ENCODE assay signal across 8 cellular contexts in the genomic region with DNA sequence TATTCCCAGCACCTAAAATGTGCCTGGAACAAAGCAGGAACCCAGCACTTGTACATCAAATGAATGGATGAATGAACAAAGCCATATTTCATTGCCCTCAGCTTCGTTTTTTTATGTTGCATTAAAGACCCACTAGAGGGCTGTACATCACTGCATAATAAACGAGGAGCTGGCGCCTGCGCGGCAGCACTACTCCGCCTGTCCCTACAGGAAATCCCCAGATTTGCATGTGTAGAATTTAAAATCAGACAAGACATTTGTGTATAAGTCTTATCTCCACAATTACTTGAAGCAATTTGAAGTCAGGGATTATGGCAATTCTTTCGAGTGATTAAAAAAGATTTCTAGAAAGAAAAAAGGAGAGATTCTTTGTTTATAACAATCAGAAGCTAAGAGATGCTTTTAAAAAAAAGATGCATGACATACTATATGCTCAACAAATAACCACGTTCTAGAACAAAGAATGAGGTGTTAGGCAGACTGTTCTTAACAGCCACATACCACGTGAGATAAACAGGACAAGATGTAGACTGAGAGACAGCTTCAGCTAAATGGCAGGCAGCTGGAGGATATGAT. TPM values are rescaled to one million over a fixed set of nuclear protein-coding genes. Genes with fewer than 3 reads are reported as not detected.
DNase-seq lines count a peak whose midpoint lies in the region; ATAC-seq, FAIRE-seq and TF ChIP-seq lines count a peak whose summit lies in the region.

No MANE protein-coding gene starts in this region.

- no peaks in the 10 kb centered on the region for H4K20me1 ChIP-seq in GM12878 (ENCODE audit: control insufficient read depth, insufficient read depth)

- H3K79me2 ChIP-seq in GM12878 (ENCODE audit: control insufficient read depth, insufficient read depth, low read length): no peaks in the 10 kb centered on the region

- TF ChIP-seq EP300 in GM12878 (IDR thresholded peaks at IDR 0.05; ENCODE audit: borderline replicate concordance in 1 of 2, control insufficient read depth in 1 of 2, low read depth in 2 of 2, low read length in 2 of 2): 0 out of 4 replicates have a peak, but pooled peaks of 1 of the 2 experiments have one; percentile 20

- intact Hi-C loops in GM12878 (cut with micrococcal nuclease; ENCODE audit: unreplicated experiment): loop anchor here (1.0 to 5.0 kb wide), 7 partner anchors 16 to 775 kb away; a partner anchor contains a TSS

- H3K9me3 ChIP-seq in GM12878 (replicated peaks; ENCODE audit: control insufficient read depth, insufficient read depth, low read length): no peaks in the 10 kb centered on the region

- in situ Hi-C loops in GM12878 (cut with MboI): loop anchor here (10.0 kb wide), 1 partner anchor 684 kb away; no protein-coding TSS in a partner anchor

- no peaks in the 10 kb centered on the region for H3K27me3 ChIP-seq in GM12878 (replicated peaks in 1 of 2; ENCODE audit: control insufficient read depth in 2 of 2, insufficient read depth in 2 of 2, low read length in 1 of 2)

- no peak overlapping the region for H3K4me3 ChIP-seq in GM12878

- DNase-seq in AG09319 (ENCODE audit: extremely low read depth, low read depth) (peak; percentile 72), NCI-H2171 (lab: John Stamatoyannopoulos, UW) (peak; percentile 94), UCSD-AML1 (lab: John Stamatoyannopoulos, UW; ENCODE audit: unreplicated experiment) (peak; percentile 67), GM12878 (ENCODE audit: low read depth, low spot score) (peak; percentile 80), inferior parietal cortex (ENCODE audit: extremely low spot score) (peak; percentile 92)
- peak; percentile 54 to 68 for DNase-seq in stimulated activated CD4-positive, alpha-beta T cell treated with anti-CD3 and anti-CD28 coated beads, Interleukin-15, amount 100 ng/mL, for 48 hours (ENCODE audit: low read depth in 2 of 2)

- H3K9ac ChIP-seq in GM12878 (ENCODE audit: control insufficient read depth, insufficient read depth, low read length): no peak overlapping the region

- no TSS peak for BruUV-seq in GM12878 (replicated peaks; lab: Mats Ljungman, UMichigan)

- RAD21 ChIA-PET in GM12878 (lab: Charles Lee; ENCODE audit: unreplicated experiment): interaction anchor here (0.5 to 9.2 kb wide), 52 partner anchors 10 to 1021 kb away, joined by 3 to 224 read pairs (median 4); a partner anchor contains a TSS

- TF ChIP-seq POLR2A in GM12878 (IDR thresholded peaks at IDR 0.05; ENCODE audit: low read depth, low read length): no peak

- FAIRE-seq in GM12878 (lab: Jason Lieb, UNC): peak; percentile 66

- H3K4me1 ChIP-seq in GM12878 (ENCODE audit: control insufficient read depth, insufficient read depth, low read length): peaks cover 16% of the 10 kb centered on the region

- WGBS in GM12878 (ENCODE audit: insufficient coverage, insufficient replicate concordance, low lambda C conversion rate, missing lambda C conversion rate): 0% methylated on average over 9 of the region's 9 CpGs

- POLR2A ChIA-PET in GM12878 (lab: Charles Lee): interaction anchor here (0.6 to 7.9 kb wide), 9 partner anchors 9 to 389 kb away, joined by 3 to 66 read pairs (median 4); a partner anchor contains a TSS

- H3K27ac ChIP-seq in GM12878 (ENCODE audit: control insufficient read depth, insufficient read depth): peak overlapping the region; percentile 38

- CTCF ChIA-PET in GM12878 (lab: Yijun Ruan, JAX): interaction anchor here (0.6 to 12.3 kb wide), 65 partner anchors 10 to 984 kb away, joined by 3 to 244 read pairs (median 5); a partner anchor contains a TSS

- SMC1A ChIA-PET in GM12878 (lab: Charles Lee; ENCODE audit: uncharacterized antibody, unreplicated experiment): interaction anchor here (0.6 to 15.7 kb wide), 66 partner anchors 9 to 775 kb away, joined by 3 to 311 read pairs (median 4); a partner anchor contains a TSS

- TF ChIP-seq CTCF in AG09319 (IDR thresholded peaks at IDR 0.05; ENCODE audit: low read depth, low read length) (peak; percentile 63), GM12878 (IDR thresholded peaks at IDR 0.05 in 2 of 3, conservative IDR thresholded peaks at IDR 0.05 in 1 of 3; ENCODE audit: control insufficient read depth in 2 of 3, extremely low read depth in 1 of 3, insufficient read depth in 1 of 3, low read depth in 3 of 3, low read length in 3 of 3) (peak; percentile 66 to 87 (median 81); a peak in 5 of 6 replicates)

- peak overlapping the region; percentile 67 for H2AFZ ChIP-seq in GM12878 (ENCODE audit: control insufficient read depth, low read depth, low read length)

- no peaks in the 10 kb centered on the region for H3K36me3 ChIP-seq in GM12878 (ENCODE audit: control insufficient read depth in 2 of 2, insufficient read depth in 2 of 2, low read length in 1 of 2)

- TF ChIP-seq RAD21 in GM12878 (IDR thresholded peaks at IDR 0.05; ENCODE audit: insufficient read depth, low read depth, low read length): peak; percentile 88

- ATAC-seq in GM18907 (IDR thresholded peaks at IDR 0.05; ENCODE audit: unreplicated experiment): peak; percentile 79
- ATAC-seq in HG03135 (IDR thresholded peaks at IDR 0.05; ENCODE audit: unreplicated experiment): peak; percentile 82
- ATAC-seq in GM12878: peak; percentile 84

- peak overlapping the region; percentile 11; the same call in 1 of the 2 replicates for H3K4me2 ChIP-seq in GM12878 (ENCODE audit: control insufficient read depth, insufficient read depth)

TF ChIP-seq in GM12878, 131 proteins besides CTCF, POLR2A, EP300 and RAD21 (continues in another document):
- no peak for TF ChIP-seq ESRRA (IDR thresholded peaks at IDR 0.05; ENCODE audit: low read length)
- TF ChIP-seq CBX3 (IDR thresholded peaks at IDR 0.05; ENCODE audit: borderline replicate concordance, low read depth): no peak
- TF ChIP-seq RB1 (IDR thresholded peaks at IDR 0.05; ENCODE audit: borderline replicate concordance): peak; percentile 28; the same call in 1 of the 2 replicates
- 0 out of 4 replicates have a peak, but pooled peaks of 1 of the 2 experiments have one; percentile 23 for TF ChIP-seq IKZF2 (IDR thresholded peaks at IDR 0.05)
- peak; percentile 55; the same call in 1 of the 2 replicates for TF ChIP-seq SMC3 (IDR thresholded peaks at IDR 0.05; ENCODE audit: borderline replicate concordance, low read length)
- TF ChIP-seq, protein P1, sequence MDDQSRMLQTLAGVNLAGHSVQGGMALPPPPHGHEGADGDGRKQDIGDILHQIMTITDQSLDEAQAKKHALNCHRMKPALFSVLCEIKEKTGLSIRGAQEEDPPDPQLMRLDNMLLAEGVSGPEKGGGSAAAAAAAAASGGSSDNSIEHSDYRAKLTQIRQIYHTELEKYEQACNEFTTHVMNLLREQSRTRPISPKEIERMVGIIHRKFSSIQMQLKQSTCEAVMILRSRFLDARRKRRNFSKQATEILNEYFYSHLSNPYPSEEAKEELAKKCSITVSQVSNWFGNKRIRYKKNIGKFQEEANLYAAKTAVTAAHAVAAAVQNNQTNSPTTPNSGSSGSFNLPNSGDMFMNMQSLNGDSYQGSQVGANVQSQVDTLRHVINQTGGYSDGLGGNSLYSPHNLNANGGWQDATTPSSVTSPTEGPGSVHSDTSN (IDR thresholded peaks at IDR 0.05; ENCODE audit: insufficient replicate concordance, low read depth, low read length): no peak
- TF ChIP-seq DPF2 (IDR thresholded peaks at IDR 0.05): no peak
- TF ChIP-seq FOXK2 (IDR thresholded peaks at IDR 0.05): no peak
- TF ChIP-seq, protein P2, sequence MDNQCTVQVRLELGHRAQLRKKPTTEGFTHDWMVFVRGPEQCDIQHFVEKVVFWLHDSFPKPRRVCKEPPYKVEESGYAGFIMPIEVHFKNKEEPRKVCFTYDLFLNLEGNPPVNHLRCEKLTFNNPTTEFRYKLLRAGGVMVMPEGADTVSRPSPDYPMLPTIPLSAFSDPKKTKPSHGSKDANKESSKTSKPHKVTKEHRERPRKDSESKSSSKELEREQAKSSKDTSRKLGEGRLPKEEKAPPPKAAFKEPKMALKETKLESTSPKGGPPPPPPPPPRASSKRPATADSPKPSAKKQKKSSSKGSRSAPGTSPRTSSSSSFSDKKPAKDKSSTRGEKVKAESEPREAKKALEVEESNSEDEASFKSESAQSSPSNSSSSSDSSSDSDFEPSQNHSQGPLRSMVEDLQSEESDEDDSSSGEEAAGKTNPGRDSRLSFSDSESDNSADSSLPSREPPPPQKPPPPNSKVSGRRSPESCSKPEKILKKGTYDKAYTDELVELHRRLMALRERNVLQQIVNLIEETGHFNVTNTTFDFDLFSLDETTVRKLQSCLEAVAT (IDR thresholded peaks at IDR 0.05): 0 out of 2 replicates have a peak, but pooled peaks have one; percentile 31
- TF ChIP-seq SMAD1 (IDR thresholded peaks at IDR 0.05; ENCODE audit: low read depth, partially characterized antibody): peak; percentile 32
- TF ChIP-seq ATF7 (IDR thresholded peaks at IDR 0.05; ENCODE audit: low read depth): peak; percentile 69
- 0 out of 2 replicates have a peak, but pooled peaks have one; percentile 24 for TF ChIP-seq YY1 (IDR thresholded peaks at IDR 0.05; ENCODE audit: low read depth, low read length)
- TF ChIP-seq MXI1 (IDR thresholded peaks at IDR 0.05; ENCODE audit: low read depth, low read length): peak; percentile 76; the same call in 1 of the 2 replicates
- peak; percentile 68 for TF ChIP-seq ZNF384 (IDR thresholded peaks at IDR 0.05; ENCODE audit: borderline replicate concordance, low read depth, low read length)
- TF ChIP-seq CHD2 (IDR thresholded peaks at IDR 0.05; ENCODE audit: borderline replicate concordance, low read depth, low read length): 0 out of 2 replicates have a peak, but pooled peaks have one; percentile 41
- TF ChIP-seq NBN (IDR thresholded peaks at IDR 0.05): peak; percentile 66
- peak; percentile 84 for TF ChIP-seq RAD51 (IDR thresholded peaks at IDR 0.05)

RNA-seq across cellular contexts. Expression of a gene that starts 5.4 kb away (rescaled TPM):
- 15.1 and 16.4 TPM in 2 replicates for total RNA-seq in GM12878 (2013; cell fraction: nucleolus; rRNA removed)
- 33.0 and 37.0 TPM in 2 replicates for total RNA-seq in GM12878 (2014; rRNA removed)
- 45.1 and 47.1 TPM in 2 replicates for total RNA-seq in GM12878 (2014; rRNA removed; fragmentation: Illumina TruSeq; extraction: Trizol)
- total RNA-seq in GM12878 (2021): 28.7 TPM in 2 replicates
- polyA plus RNA-seq in GM12878 (2011; ENCODE audit: low read depth): 11.4 TPM
- 40.9 and 69.0 TPM in 2 replicates for polyA plus RNA-seq in GM12878 (2011; rRNA removed)
- 20.4 and 22.7 TPM in 2 replicates for polyA plus RNA-seq in GM12878 (2011; cell fraction: cytosol; rRNA removed)
- polyA plus RNA-seq in GM12878 (2011; cell fraction: nucleus; rRNA removed): 18.6 and 27.3 TPM in 2 replicates
- polyA plus RNA-seq in GM12878 (2012): 11.8 and 19.8 TPM in 2 replicates
- 39.4 and 40.8 TPM in 2 replicates for polyA plus RNA-seq in GM12878 (2014; fragmentation: Illumina TruSeq; extraction: Trizol)
- 10 to 100 TPM; 16.7 to 21.3 TPM for polyA plus RNA-seq in GM12878 (2014; fragmentation: Nextera tagmentation; extraction: Ambion mirVana)
- polyA plus RNA-seq in GM12878 (2014; rRNA removed): 27.3 and 31.0 TPM in 2 replicates
- 10 to 100 TPM; 46.8 to 49.7 TPM for polyA plus RNA-seq in GM12878 (2016; fragmentation: Nextera tagmentation; extraction: Ambion mirVana)
- 34.3 and 49.5 TPM in 2 replicates for polyA minus RNA-seq in GM12878 (2011; rRNA and poly(A)+ RNA removed)
- 15.4 and 17.8 TPM in 2 replicates for polyA minus RNA-seq in GM12878 (2011; cell fraction: cytosol; rRNA and poly(A)+ RNA removed)
- 12.2 and 17.8 TPM in 2 replicates for polyA minus RNA-seq in GM12878 (2011; cell fraction: nucleus; rRNA and poly(A)+ RNA removed)
